ENCODE assay signal across 21 cellular contexts in genomic region chr10:29110172-29110571, GRCh38.
DNase-seq lines count a peak whose midpoint lies in the region; ATAC-seq, FAIRE-seq and TF ChIP-seq lines count a peak whose summit lies in the region.
"Had no signal": no experiment of that assay in that cellular context is flagged by ENCODE, and none has a peak within 500 bp of the region (broad histone marks: within the 10 kb centered on the region; RNA-seq: fewer than 3 reads in every experiment).

No MANE protein-coding gene starts in this region.

- no peak overlapping the region for H3K27ac ChIP-seq in HepG2 (ENCODE audit: extremely low read length, insufficient read depth, low read length)
- no peak overlapping the region for H3K27ac ChIP-seq in right lobe of liver
- H3K27ac ChIP-seq in endodermal cell (ENCODE audit: low read depth, low read length), result no peak overlapping the region
- peak overlapping the region; percentile 70 for H3K27ac ChIP-seq in smooth muscle cell (ENCODE audit: low read depth)
- H3K27ac ChIP-seq: BLaER1 treated with 17β-estradiol and CSF1 and Interleukin-3, amounts not matched to agents 10 nM and 100 nM had no signal

- no peak for FAIRE-seq in HepG2 (lab: Jason Lieb, UNC)
- FAIRE-seq: G401.6, GM12891, H1, HTR-8/SVneo had no signal

- TF ChIP-seq POLR2A in HepG2 (IDR thresholded peaks at IDR 0.05; ENCODE audit: insufficient read depth in 1 of 2, low read depth in 2 of 2, low read length in 2 of 2) (no peak), right lobe of liver (IDR thresholded peaks at IDR 0.05) (no peak), lower leg skin (IDR thresholded peaks at IDR 0.05) (no peak)

- no peaks in the 10 kb centered on the region for H3K9me3 ChIP-seq in HepG2 (ENCODE audit: low read length)
- no peaks in the 10 kb centered on the region for H3K9me3 ChIP-seq in right lobe of liver
- H3K9me3 ChIP-seq in endodermal cell (ENCODE audit: control insufficient read depth, low read length), result peaks cover 12% of the 10 kb centered on the region
- no peaks in the 10 kb centered on the region for H3K9me3 ChIP-seq in smooth muscle cell (replicated peaks; ENCODE audit: low read depth)

- H4K20me1 ChIP-seq in HepG2 (ENCODE audit: insufficient read depth, low read length) (no peaks in the 10 kb centered on the region), smooth muscle cell (ENCODE audit: low read depth) (no peaks in the 10 kb centered on the region)
- H4K20me1 ChIP-seq: BLaER1 treated with 17β-estradiol and CSF1 and Interleukin-3, amounts not matched to agents 10 nM and 100 nM had no signal

- H3F3A ChIP-seq in smooth muscle cell (ENCODE audit: low read depth), result peaks cover 74% of the 10 kb centered on the region

- H3K9ac ChIP-seq in HepG2 (ENCODE audit: insufficient read depth, low read depth, low read length), result no peak overlapping the region
- no peak overlapping the region for H3K9ac ChIP-seq in endodermal cell (ENCODE audit: extremely low read depth, low read length, poor library complexity, severe bottlenecking)
- no peak overlapping the region for H3K9ac ChIP-seq in smooth muscle cell (ENCODE audit: low read depth)
- H3K9ac ChIP-seq: BLaER1 treated with 17β-estradiol and CSF1 and Interleukin-3, amounts not matched to agents 10 nM and 100 nM had no signal

- H3K4me1 Mint-ChIP-seq in endodermal cell (peaks cover 46% of the 10 kb centered on the region), mesothelial cell of epicardium (peaks cover 75% of the 10 kb centered on the region), MCF 10A (ENCODE audit: insufficient read depth, unreplicated experiment) (peaks cover 12% of the 10 kb centered on the region)
- H3K4me1 Mint-ChIP-seq: B cell had no signal

- H3K27ac Mint-ChIP-seq in endodermal cell (peak overlapping the region; percentile 65), mesothelial cell of epicardium (peak overlapping the region; percentile 90), MCF 10A (ENCODE audit: low read depth, unreplicated experiment) (no peak overlapping the region)
- H3K27ac Mint-ChIP-seq: B cell; CD8-positive, alpha-beta T cell had no signal

- H3K27me3 Mint-ChIP-seq in endodermal cell (ENCODE audit: insufficient read depth) (no peaks in the 10 kb centered on the region), mesothelial cell of epicardium (ENCODE audit: low read depth) (no peaks in the 10 kb centered on the region), MCF 10A (ENCODE audit: insufficient read depth, unreplicated experiment) (no peaks in the 10 kb centered on the region)
- H3K27me3 Mint-ChIP-seq: B cell had no signal

- H3K36me3 Mint-ChIP-seq in endodermal cell (ENCODE audit: low read depth), result no peaks in the 10 kb centered on the region
- peaks cover 3% of the 10 kb centered on the region for H3K36me3 Mint-ChIP-seq in mesothelial cell of epicardium
- H3K36me3 Mint-ChIP-seq in MCF 10A (ENCODE audit: insufficient read depth, unreplicated experiment), result no peaks in the 10 kb centered on the region
- H3K36me3 Mint-ChIP-seq: CD8-positive, alpha-beta T cell had no signal

- 0% methylated on average over 2 of the region's 2 CpGs for WGBS in HepG2 (ENCODE audit: low lambda C conversion rate)
- 66% methylated on average over 2 of the region's 2 CpGs for WGBS in right lobe of liver (ENCODE audit: insufficient coverage, low coverage, low lambda C conversion rate, missing lambda C conversion rate)
- 80 to 86% methylated on average over 1 to 2 of the region's 2 CpGs for WGBS in endodermal cell (ENCODE audit: insufficient coverage in 1 of 2, insufficient read length in 1 of 2), 2 experiments
- 22% methylated on average over 2 of the region's 2 CpGs for WGBS in smooth muscle cell (ENCODE audit: low lambda C conversion rate)
- WGBS in lower leg skin, 2 donors, result 68 to 72% methylated on average over 2 of the region's 2 CpGs

- H3K9me3 Mint-ChIP-seq in endodermal cell, result peaks cover 6% of the 10 kb centered on the region
- no peaks in the 10 kb centered on the region for H3K9me3 Mint-ChIP-seq in mesothelial cell of epicardium
- H3K9me3 Mint-ChIP-seq in MCF 10A (ENCODE audit: unreplicated experiment), result no peaks in the 10 kb centered on the region

- H3K4me1 ChIP-seq in HepG2 (ENCODE audit: insufficient read depth, low read length) (peaks cover 40% of the 10 kb centered on the region), right lobe of liver (peaks cover 0 to 8% (median 2%) of the 10 kb centered on the region in 4 donors), endodermal cell (ENCODE audit: control insufficient read depth, insufficient read depth, low read length) (peaks cover 20% of the 10 kb centered on the region), smooth muscle cell (ENCODE audit: low read depth) (peaks cover 33% of the 10 kb centered on the region)
- H3K4me1 ChIP-seq: BLaER1 treated with 17β-estradiol and CSF1 and Interleukin-3, amounts not matched to agents 10 nM and 100 nM had no signal

- BruUV-seq in HepG2 (replicated peaks; lab: Mats Ljungman, UMichigan), result no TSS peak
- BruUV-seq in MCF 10A (replicated peaks; lab: Mats Ljungman, UMichigan), result no TSS peak

- H3K4me3 Mint-ChIP-seq in endodermal cell (no peak overlapping the region), mesothelial cell of epicardium (no peak overlapping the region), MCF 10A (ENCODE audit: unreplicated experiment) (no peak overlapping the region)
- H3K4me3 Mint-ChIP-seq: B cell; CD8-positive, alpha-beta T cell; H9 had no signal

- intact Hi-C loops in HepG2 (cut with micrococcal nuclease; ENCODE audit: unreplicated experiment) (no loop called here), right lobe of liver (cut with DNase I) (no loop called here), MCF 10A (cut with micrococcal nuclease) (loop anchor here (10.0 kb wide), 1 partner anchor 45 kb away; no protein-coding TSS in a partner anchor), lower leg skin (cut with DNase I; ENCODE audit: low total_unique reads) (no loop called here)

- POLR2A ChIA-PET in HepG2 (lab: Yijun Ruan, JAX), result no interaction called here
- POLR2A ChIA-PET in MCF 10A (lab: Yijun Ruan, JAX), result no interaction called here

- TF ChIP-seq EP300 in HepG2 (IDR thresholded peaks at IDR 0.05; ENCODE audit: low read depth in 2 of 2, low read length in 2 of 2) (no peak), HepG2 (CRISPR knock-in tag; IDR thresholded peaks at IDR 0.05; ENCODE audit: borderline replicate concordance) (no peak)

- CTCF ChIA-PET in HepG2 (lab: Yijun Ruan, JAX; ENCODE audit: low intra/inter-chr PET ratio, low total read pairs), result no interaction called here
- CTCF ChIA-PET in MCF 10A (lab: Yijun Ruan, JAX), result interaction anchor here (0.9 kb wide), 1 partner anchor 21 kb away, joined by 3 read pairs; no protein-coding TSS in a partner anchor

- TF ChIP-seq CTCF in HepG2 (CRISPR knock-in tag; IDR thresholded peaks at IDR 0.05) (no peak), right lobe of liver (IDR thresholded peaks at IDR 0.05) (no peak), endodermal cell (conservative IDR thresholded peaks at IDR 0.05) (no peak), mesothelial cell of epicardium (IDR thresholded peaks at IDR 0.05; ENCODE audit: unreplicated experiment) (no peak), smooth muscle cell (IDR thresholded peaks at IDR 0.05; ENCODE audit: borderline replicate concordance, insufficient read depth, poor library complexity, severe bottlenecking) (no peak), MCF 10A (IDR thresholded peaks at IDR 0.05; ENCODE audit: unreplicated experiment) (no peak), lower leg skin (IDR thresholded peaks at IDR 0.05) (no peak)

- in situ Hi-C loops in HepG2 (cut with HindIII; ENCODE audit: extremely low pct_ligation_motif_present, low pct_unique_long_range_greater_than_20kb), result no loop called here

- no peak overlapping the region for H2AFZ ChIP-seq in HepG2 (ENCODE audit: low read length)
- H2AFZ ChIP-seq in smooth muscle cell (ENCODE audit: low read depth), result peak overlapping the region; percentile 64

- peaks cover 0 to 2% of the 10 kb centered on the region in 2 experiments; a peak in 1 of 5 replicates for H3K27me3 ChIP-seq in HepG2 (ENCODE audit: control insufficient read depth in 1 of 2, insufficient read depth in 2 of 2, low read length in 2 of 2)
- no peaks in the 10 kb centered on the region for H3K27me3 ChIP-seq in right lobe of liver
- no peaks in the 10 kb centered on the region for H3K27me3 ChIP-seq in endodermal cell (ENCODE audit: control insufficient read depth, insufficient read depth, low read length, poor library complexity, severe bottlenecking)
- no peaks in the 10 kb centered on the region for H3K27me3 ChIP-seq in smooth muscle cell (ENCODE audit: low read depth)
- H3K27me3 ChIP-seq: BLaER1 treated with 17β-estradiol and CSF1 and Interleukin-3, amounts not matched to agents 10 nM and 100 nM had no signal

- H3K4me2 ChIP-seq in HepG2 (ENCODE audit: low read depth, low read length) (peak overlapping the region; percentile 39), smooth muscle cell (peak overlapping the region; percentile 73)
- H3K4me2 ChIP-seq: BLaER1 treated with 17β-estradiol and CSF1 and Interleukin-3, amounts not matched to agents 10 nM and 100 nM had no signal

- H3K4me3 ChIP-seq in HepG2 (replicated peaks in 1 of 3; ENCODE audit: insufficient read depth in 1 of 3, low read depth in 2 of 3, low read length in 3 of 3), result no peak overlapping the region
- H3K4me3 ChIP-seq in right lobe of liver, result no peak overlapping the region
- no peak overlapping the region for H3K4me3 ChIP-seq in endodermal cell (ENCODE audit: low read length)
- no peak overlapping the region for H3K4me3 ChIP-seq in smooth muscle cell
- no peak overlapping the region for H3K4me3 ChIP-seq in lower leg skin (ENCODE audit: low read depth, poor library complexity, severe bottlenecking)
- H3K4me3 ChIP-seq: BLaER1 treated with 17β-estradiol and CSF1 and Interleukin-3, amounts not matched to agents 10 nM and 100 nM had no signal

- no peak for DNase-seq in HepG2 (ENCODE audit: low spot score)
- no peak for DNase-seq in right lobe of liver
- no peak for DNase-seq in endodermal cell
- no peak for DNase-seq in mesothelial cell of epicardium (ENCODE audit: low spot score in 2 of 2, unreplicated experiment in 2 of 2)
- DNase-seq in smooth muscle cell (lab: John Stamatoyannopoulos, UW; ENCODE audit: unreplicated experiment), result no peak
- no peak for DNase-seq in MCF 10A (ENCODE audit: unreplicated experiment)
- DNase-seq in lower leg skin (ENCODE audit: low spot score in 2 of 2), result no peak
- DNase-seq: 8988T; CD8-positive, alpha-beta T cell; DMS 273 treated with DMSO at 0.1 percent for 48 hours; DMS53; DND-41; EL; H9 had no signal

- no peak for TF ChIP-seq RAD21 in HepG2 (CRISPR knock-in tag; IDR thresholded peaks at IDR 0.05)

- ATAC-seq in HepG2 (no peak), right lobe of liver (no peak), GM19328 (IDR thresholded peaks at IDR 0.05; ENCODE audit: unreplicated experiment) (no peak)
- ATAC-seq: CD8-positive, alpha-beta T cell had no signal

- no peaks in the 10 kb centered on the region for H3K79me2 ChIP-seq in HepG2 (ENCODE audit: insufficient read depth, low read length)
- peaks cover 8% of the 10 kb centered on the region for H3K79me2 ChIP-seq in smooth muscle cell (ENCODE audit: low read depth)

- H3K36me3 ChIP-seq in HepG2 (replicated peaks in 1 of 2; ENCODE audit: control insufficient read depth in 1 of 2, insufficient read depth in 2 of 2, low read length in 2 of 2), result no peaks in the 10 kb centered on the region
- H3K36me3 ChIP-seq in right lobe of liver, result no peaks in the 10 kb centered on the region
- no peaks in the 10 kb centered on the region for H3K36me3 ChIP-seq in endodermal cell (ENCODE audit: control insufficient read depth, insufficient read depth, low read length)
- H3K36me3 ChIP-seq in smooth muscle cell (ENCODE audit: low read depth), result no peaks in the 10 kb centered on the region
- H3K36me3 ChIP-seq: BLaER1 treated with 17β-estradiol and CSF1 and Interleukin-3, amounts not matched to agents 10 nM and 100 nM had no signal
